ENCODE assay signal across 33 cellular contexts in genomic region chr9:100227636-100228035, GRCh38.
"Had no signal": no experiment of that assay in that cellular context is flagged by ENCODE, and none has a peak within 500 bp of the region (broad histone marks: within the 10 kb centered on the region; RNA-seq: fewer than 3 reads in every experiment).

No MANE protein-coding gene starts in this region.

- H3K9me3 ChIP-seq: body of pancreas had no signal

- DNase-seq: activated B cell treated with CpG ODN at 0.5 μM for 24 hours; activated CD4-positive, alpha-beta memory T cell treated with anti-CD3 and anti-CD28 coated beads for 36 hours; activated CD4-positive, alpha-beta T cell treated with anti-CD3 and anti-CD28 coated beads for 4 hours; activated CD4-positive, alpha-beta T cell treated with anti-CD3 and anti-CD28 coated beads, Interleukin-2, amount 10 ng/mL, durations not matched to agents 24 days and 14 days; activated CD4-positive, alpha-beta T cell treated with anti-CD3 and anti-CD28 coated beads, Interleukin-2, amount 50 U/mL, for 1 hour; activated CD4-positive, alpha-beta T cell treated with anti-CD3 and anti-CD28 coated beads, Interleukin-2, amount 50 U/mL, for 4 hours; activated CD4-positive, CD25-positive, alpha-beta regulatory T cell treated with anti-CD3 and anti-CD28 coated beads, Interleukin-2, amount 50 U/mL, for 72 hours; activated CD8-positive, alpha-beta memory T cell treated with anti-CD3 and anti-CD28 coated beads, Interleukin-2, amount 50 U/mL, for 4 hours; activated CD8-positive, alpha-beta T cell treated with anti-CD3 and anti-CD28 coated beads for 36 hours; activated effector memory CD4-positive, alpha-beta T cell treated with anti-CD3 and anti-CD28 coated beads, Interleukin-2, amount 50 U/mL, for 16 hours; activated gamma-delta T cell treated with Interleukin-2 at 50 U/mL for 16 hours; activated naive CD4-positive, alpha-beta T cell; activated naive CD4-positive, alpha-beta T cell treated with anti-CD3 and anti-CD28 coated beads for 36 hours; activated naive CD4-positive, alpha-beta T cell treated with anti-CD3 and anti-CD28 coated beads, Interleukin-2, amount 50 U/mL, for 16 hours; activated naive CD8-positive, alpha-beta T cell treated with anti-CD3 and anti-CD28 coated beads for 36 hours; activated T-cell treated with anti-CD3 and anti-CD28 coated beads for 4 hours; activated T-cell treated with anti-CD3 and anti-CD28 coated beads, Interleukin-2, amount 50 U/mL, for 1 hour; activated T-cell treated with anti-CD3 and anti-CD28 coated beads, Interleukin-2, amount 50 U/mL, for 4 hours; activated T-cell treated with anti-CD3 and anti-CD28 coated beads, Interleukin-2, amount 50 U/mL, for 72 hours; amniotic stem cell; aorta; body of pancreas; brain microvascular endothelial cell; central memory CD4-positive, alpha-beta T cell; T-helper 2 cell; T-helper 9 cell had no signal

- H3K36me3 ChIP-seq: brain microvascular endothelial cell, breast epithelium had no signal

- H3K27ac ChIP-seq: body of pancreas, brain microvascular endothelial cell, breast epithelium, VCaP had no signal

- ATAC-seq: activated CD8-positive, alpha-beta T cell treated with anti-CD3 and anti-CD28 coated beads for 36 hours; activated naive CD4-positive, alpha-beta T cell treated with anti-CD3 and anti-CD28 coated beads, Interleukin-2, amount 50 U/mL, for 72 hours; activated T-cell treated with anti-CD3 and anti-CD28 coated beads, Interleukin-2, amount 50 U/mL, for 4 hours; activated T-cell treated with anti-CD3 and anti-CD28 coated beads, Interleukin-2, amount 50 U/mL, for 72 hours; activated T-helper 17 cell treated with anti-CD3 and anti-CD28 coated beads, Interleukin-2, amount 50 U/mL, for 72 hours; body of pancreas had no signal

- H3K4me1 ChIP-seq: body of pancreas, breast epithelium had no signal

- FAIRE-seq: astrocyte, colon, TTC549 had no signal

- H3K4me3 ChIP-seq: body of pancreas, breast epithelium had no signal

- H3K27me3 ChIP-seq: body of pancreas, brain microvascular endothelial cell, breast epithelium had no signal
